ENCODE assay signal across 22 cellular contexts in genomic region chr9:38171926-38172325, GRCh38.
"Had no signal": no experiment of that assay in that cellular context is flagged by ENCODE, and none has a peak within 500 bp of the region (broad histone marks: within the 10 kb centered on the region; RNA-seq: fewer than 3 reads in every experiment).

No MANE protein-coding gene starts in this region.

- H3K4me3 ChIP-seq: coronary artery, mucosa of descending colon, pancreas, right lobe of liver, suprapubic skin, upper lobe of left lung had no signal

- H3K4me1 Mint-ChIP-seq: activated naive CD4-positive, alpha-beta T cell treated with anti-CD3 and anti-CD28 coated beads, Interleukin-2, amount 10 ng/mL, durations not matched to agents 7 days and 5 days; naive B cell; stimulated activated naive CD8-positive, alpha-beta T cell treated with anti-CD3 and anti-CD28 coated beads, Interleukin-15, amount 100 ng/mL, for 72 hours; T-helper 17 cell had no signal

- H3K36me3 ChIP-seq: pancreas, right lobe of liver, suprapubic skin, upper lobe of left lung had no signal

- H3K36me3 Mint-ChIP-seq: activated naive CD4-positive, alpha-beta T cell treated with anti-CD3 and anti-CD28 coated beads, Interleukin-2, amount 10 ng/mL, durations not matched to agents 7 days and 5 days had no signal

- H3K4me3 Mint-ChIP-seq: activated naive CD4-positive, alpha-beta T cell treated with anti-CD3 and anti-CD28 coated beads, Interleukin-2, amount 10 ng/mL, durations not matched to agents 7 days and 5 days; activated naive CD8-positive, alpha-beta T cell treated with anti-CD3 and anti-CD28 coated beads, Interleukin-2, amount 50 U/mL, for 24 hours; naive B cell; stimulated activated naive CD8-positive, alpha-beta T cell treated with anti-CD3 and anti-CD28 coated beads, Interleukin-15, amount 100 ng/mL, for 72 hours; T-helper 17 cell had no signal

- ATAC-seq: activated naive CD8-positive, alpha-beta T cell treated with anti-CD3 and anti-CD28 coated beads, Interleukin-2, amount 50 U/mL, for 24 hours; mucosa of descending colon; stimulated activated naive CD8-positive, alpha-beta T cell treated with anti-CD3 and anti-CD28 coated beads, Interleukin-15, amount 100 ng/mL, for 72 hours; T-helper 17 cell had no signal

- DNase-seq: activated CD4-positive, alpha-beta T cell treated with anti-CD3 and anti-CD28 coated beads, Interleukin-2, amount 50 U/mL, for 1 hour; activated CD4-positive, CD25-positive, alpha-beta regulatory T cell treated with anti-CD3 and anti-CD28 coated beads, Interleukin-2, amount 50 U/mL, for 72 hours; activated CD8-positive, alpha-beta memory T cell treated with anti-CD3 and anti-CD28 coated beads for 24 hours; activated CD8-positive, alpha-beta memory T cell treated with anti-CD3 and anti-CD28 coated beads, Interleukin-2, amount 50 U/mL, for 48 hours; activated effector memory CD4-positive, alpha-beta T cell treated with Interleukin-2 at 50 U/mL for 16 hours; activated naive CD4-positive, alpha-beta T cell treated with anti-CD3 and anti-CD28 coated beads, Interleukin-2, amount 10 ng/mL, durations not matched to agents 7 days and 5 days; activated naive CD8-positive, alpha-beta T cell treated with anti-CD3 and anti-CD28 coated beads, Interleukin-2, amount 50 U/mL, for 24 hours; activated T-cell treated with anti-CD3 and anti-CD28 coated beads, Interleukin-2, amount 50 U/mL, for 48 hours; glutamatergic neuron; mucosa of descending colon; naive B cell; pancreas; right lobe of liver; small intestine; stimulated activated CD4-positive, alpha-beta T cell treated with anti-CD3 and anti-CD28 coated beads, Interleukin-4, amount 100 ng/mL, for 1 hour; stimulated activated naive CD8-positive, alpha-beta T cell treated with anti-CD3 and anti-CD28 coated beads, Interleukin-15, amount 100 ng/mL, for 72 hours; T-helper 17 cell; upper lobe of left lung had no signal

- H3K9me3 ChIP-seq: pancreas, right lobe of liver had no signal

- H3K27ac Mint-ChIP-seq: activated naive CD4-positive, alpha-beta T cell treated with anti-CD3 and anti-CD28 coated beads, Interleukin-2, amount 10 ng/mL, durations not matched to agents 7 days and 5 days; activated naive CD8-positive, alpha-beta T cell treated with anti-CD3 and anti-CD28 coated beads, Interleukin-2, amount 50 U/mL, for 24 hours; naive B cell; stimulated activated naive CD8-positive, alpha-beta T cell treated with anti-CD3 and anti-CD28 coated beads, Interleukin-15, amount 100 ng/mL, for 72 hours; T-helper 17 cell had no signal

- FAIRE-seq: endometrium, pancreas, small intestine had no signal

- H3K27me3 Mint-ChIP-seq: activated naive CD8-positive, alpha-beta T cell treated with anti-CD3 and anti-CD28 coated beads, Interleukin-2, amount 50 U/mL, for 24 hours had no signal

- H3K4me1 ChIP-seq: pancreas, right lobe of liver, suprapubic skin, upper lobe of left lung had no signal

- H3K27me3 ChIP-seq: pancreas, right lobe of liver, suprapubic skin, upper lobe of left lung had no signal

- H3K27ac ChIP-seq: coronary artery, right lobe of liver, upper lobe of left lung, VCaP had no signal
